In genomic region chr11:81165164-81165563, GRCh38 we compare ENCODE assay signal across 1 cellular context.
TF ChIP-seq lines count a peak whose summit lies in the region.

No MANE protein-coding gene starts in this region.

TF ChIP-seq in WTC11, 78 proteins besides CTCF, POLR2A, EP300 and RAD21 (continued from another document):
- TF ChIP-seq ARID4B (CRISPR knock-in tag; IDR thresholded peaks at IDR 0.05; ENCODE audit: borderline replicate concordance) (no peak), ZNF121 (CRISPR knock-in tag; IDR thresholded peaks at IDR 0.05) (no peak), ZNF532 (CRISPR knock-in tag; IDR thresholded peaks at IDR 0.05; ENCODE audit: borderline replicate concordance) (no peak)
